ENCODE assay signal across 25 cellular contexts in genomic region chr3:116743062-116743461, GRCh38. TPM values are rescaled to one million over a fixed set of nuclear protein-coding genes. Genes with fewer than 3 reads are reported as not detected.
DNase-seq lines count a peak whose midpoint lies in the region; ATAC-seq, FAIRE-seq and TF ChIP-seq lines count a peak whose summit lies in the region.
"Had no signal": no experiment of that assay in that cellular context is flagged by ENCODE, and none has a peak within 500 bp of the region (broad histone marks: within the 10 kb centered on the region; RNA-seq: fewer than 3 reads in every experiment).

No MANE protein-coding gene starts in this region.

- H3K4me3 ChIP-seq in LNCaP clone FGC (ENCODE audit: low read depth, low read length) = no peak overlapping the region
- no peak overlapping the region for H3K4me3 ChIP-seq in stomach
- no peak overlapping the region for H3K4me3 ChIP-seq in psoas muscle
- H3K4me3 ChIP-seq: A549; BLaER1 treated with 17β-estradiol and CSF1 and Interleukin-3, amounts not matched to agents 10 nM and 100 nM had no signal

- peak; percentile 58 for DNase-seq in NCI-H1105 treated with DMSO at 0.1 percent for 48 hours (lab: John Stamatoyannopoulos, UW)
- DNase-seq in NCI-H1105 (lab: John Stamatoyannopoulos, UW) = no peak
- peak; percentile 4 for DNase-seq in LNCaP clone FGC (ENCODE audit: low read depth)
- peak; percentile 17 for DNase-seq in NCI-H446 treated with DMSO at 0.1 percent for 48 hours (lab: John Stamatoyannopoulos, UW)
- DNase-seq in stomach = peak; percentile 61
- no peak for DNase-seq in psoas muscle
- DNase-seq in H54 (ENCODE audit: insufficient read length, low spot score) = no peak
- no peak for DNase-seq in stimulated activated naive CD8-positive, alpha-beta T cell treated with anti-CD3 and anti-CD28 coated beads, Interleukin-15, amount 100 ng/mL, for 72 hours
- DNase-seq: 8988T; ACHN; AML-193; BE2C; CD4-positive, alpha-beta T cell; CD8-positive, alpha-beta memory T cell; DMS 273 treated with DMSO at 0.1 percent for 48 hours; DND-41; GOT3; H7; HCEC 1CT had no signal

- H3K9me3 Mint-ChIP-seq in stimulated activated naive CD8-positive, alpha-beta T cell treated with anti-CD3 and anti-CD28 coated beads, Interleukin-15, amount 100 ng/mL, for 72 hours = peaks cover 0 to 12% of the 10 kb centered on the region in 2 donors
- H3K9me3 Mint-ChIP-seq: CD4-positive, alpha-beta T cell had no signal

- H3K27ac ChIP-seq in stomach (no peak overlapping the region), psoas muscle (no peak overlapping the region)
- H3K27ac ChIP-seq: A549; BLaER1 treated with 17β-estradiol and CSF1 and Interleukin-3, amounts not matched to agents 10 nM and 100 nM had no signal

- no peaks in the 10 kb centered on the region for H3K27me3 ChIP-seq in stomach
- no peaks in the 10 kb centered on the region for H3K27me3 ChIP-seq in psoas muscle (ENCODE audit: insufficient read depth in 3 of 3, low read length in 2 of 3)
- H3K27me3 ChIP-seq: BE2C; BLaER1 treated with 17β-estradiol and CSF1 and Interleukin-3, amounts not matched to agents 10 nM and 100 nM had no signal

- H3K9me3 ChIP-seq in stomach = no peaks in the 10 kb centered on the region
- no peaks in the 10 kb centered on the region for H3K9me3 ChIP-seq in psoas muscle
- H3K9me3 ChIP-seq: A549; BE2C; BLaER1 treated with 17β-estradiol and CSF1 and Interleukin-3, amounts not matched to agents 10 nM and 100 nM had no signal

- TF ChIP-seq CTCF in LNCaP clone FGC (IDR thresholded peaks at IDR 0.05; ENCODE audit: control insufficient read depth, extremely low read depth, insufficient read depth) (no peak), stomach (IDR thresholded peaks at IDR 0.05) (no peak), psoas muscle (IDR thresholded peaks at IDR 0.05) (no peak)

- no peak overlapping the region for H3K4me3 Mint-ChIP-seq in stimulated activated naive CD8-positive, alpha-beta T cell treated with anti-CD3 and anti-CD28 coated beads, Interleukin-15, amount 100 ng/mL, for 72 hours
- H3K4me3 Mint-ChIP-seq: CD14-positive monocyte; CD4-positive, alpha-beta T cell; CD8-positive, alpha-beta memory T cell had no signal

- intact Hi-C loops in stomach (cut with DNase I; ENCODE audit: low total_unique reads) (no loop called here), psoas muscle (cut with DNase I) (no loop called here)

- FAIRE-seq in H54 (lab: Jason Lieb, UNC) = no peak
- FAIRE-seq: A549, D721Med, G401.6, GM12892 had no signal

- no peak for ATAC-seq in psoas muscle
- ATAC-seq in stimulated activated naive CD8-positive, alpha-beta T cell treated with anti-CD3 and anti-CD28 coated beads, Interleukin-15, amount 100 ng/mL, for 72 hours = no peak
- ATAC-seq: A549 had no signal

- H3K4me1 Mint-ChIP-seq in stimulated activated naive CD8-positive, alpha-beta T cell treated with anti-CD3 and anti-CD28 coated beads, Interleukin-15, amount 100 ng/mL, for 72 hours = no peaks in the 10 kb centered on the region
- H3K4me1 Mint-ChIP-seq: CD14-positive monocyte; CD8-positive, alpha-beta memory T cell had no signal

- TF ChIP-seq POLR2A in stomach (IDR thresholded peaks at IDR 0.05) (no peak), H54 (IDR thresholded peaks at IDR 0.05; ENCODE audit: low read depth, low read length) (no peak)

- H3K27ac Mint-ChIP-seq in stimulated activated naive CD8-positive, alpha-beta T cell treated with anti-CD3 and anti-CD28 coated beads, Interleukin-15, amount 100 ng/mL, for 72 hours = no peak overlapping the region
- H3K27ac Mint-ChIP-seq: CD14-positive monocyte; CD4-positive, alpha-beta T cell; CD8-positive, alpha-beta memory T cell had no signal

- H3K36me3 ChIP-seq in stomach (no peaks in the 10 kb centered on the region), psoas muscle (ENCODE audit: insufficient read depth in 1 of 2, low read depth in 1 of 2) (no peaks in the 10 kb centered on the region)
- H3K36me3 ChIP-seq: BE2C; BLaER1 treated with 17β-estradiol and CSF1 and Interleukin-3, amounts not matched to agents 10 nM and 100 nM had no signal

- H3K4me1 ChIP-seq in stomach = no peaks in the 10 kb centered on the region
- no peaks in the 10 kb centered on the region for H3K4me1 ChIP-seq in psoas muscle
- H3K4me1 ChIP-seq: A549; BLaER1 treated with 17β-estradiol and CSF1 and Interleukin-3, amounts not matched to agents 10 nM and 100 nM had no signal

- no peaks in the 10 kb centered on the region for H3K27me3 Mint-ChIP-seq in stimulated activated naive CD8-positive, alpha-beta T cell treated with anti-CD3 and anti-CD28 coated beads, Interleukin-15, amount 100 ng/mL, for 72 hours
- H3K27me3 Mint-ChIP-seq: CD4-positive, alpha-beta T cell had no signal

- no peak for TF ChIP-seq EP300 in stomach (IDR thresholded peaks at IDR 0.05)

RNA-seq across cellular contexts. Expression of gene TUSC7, which starts 33.5 kb away (rescaled TPM):
- not detected for total RNA-seq in stomach
- not detected for polyA plus RNA-seq in stomach
- total RNA-seq in psoas muscle = not detected
- polyA plus RNA-seq in psoas muscle = not detected
- total RNA-seq: CD4-positive, alpha-beta T cell; CD8-positive, alpha-beta memory T cell; H7 had no signal
- polyA plus RNA-seq: A549; CD14-positive monocyte; CD8-positive, alpha-beta memory T cell had no signal

Comparison
In these comparisons a context has a peak if more than half of its experiments do, and no peak if none do; other contexts are left out.
1. DNase-seq: peak in NCI-H1105 treated with DMSO at 0.1 percent for 48 hours (single experiment), LNCaP clone FGC (single experiment), NCI-H446 treated with DMSO at 0.1 percent for 48 hours (single experiment) and stomach (single experiment); none in NCI-H1105 (single experiment), psoas muscle (0 of 2), H54 (single experiment) and stimulated activated naive CD8-positive, alpha-beta T cell treated with anti-CD3 and anti-CD28 coated beads, Interleukin-15, amount 100 ng/mL, for 72 hours (0 of 2).